Comparison of ENCODE assay signal across 1 cellular context in genomic region chr7:76317782-76318487, GRCh38.
TF ChIP-seq lines count a peak whose summit lies in the region.

No MANE protein-coding gene starts in this region.

TF ChIP-seq in SK-N-SH, 30 proteins besides CTCF, POLR2A, EP300 and RAD21 (continued from another document):
- no peak; the same call in 1 of the 2 replicates for TF ChIP-seq PBX3 (IDR thresholded peaks at IDR 0.05)
- no peak for TF ChIP-seq JUND (IDR thresholded peaks at IDR 0.05)
- no peak for TF ChIP-seq NRF1 (IDR thresholded peaks at IDR 0.05; ENCODE audit: low read depth, low read length)
- no peak for TF ChIP-seq FOXM1 (IDR thresholded peaks at IDR 0.05; ENCODE audit: low read depth)
- TF ChIP-seq MXI1 (IDR thresholded peaks at IDR 0.05; ENCODE audit: low read depth, low read length), result peak; percentile 40; the same call in 1 of the 2 replicates
- no peak for TF ChIP-seq USF1 (IDR thresholded peaks at IDR 0.05; ENCODE audit: borderline replicate concordance, low read depth)
- TF ChIP-seq POLR2AphosphoS5 (IDR thresholded peaks at IDR 0.05; ENCODE audit: low read depth, low read length), result peak; percentile 97
- TF ChIP-seq FOSL2 (IDR thresholded peaks at IDR 0.05; ENCODE audit: borderline replicate concordance, low read depth), result no peak
- peak; percentile 100 for TF ChIP-seq RFX5 (IDR thresholded peaks at IDR 0.05; ENCODE audit: low read length)
- no peak for TF ChIP-seq MEF2A (IDR thresholded peaks at IDR 0.05; ENCODE audit: borderline replicate concordance, low read depth)
- TF ChIP-seq GATA2 (CRISPR knock-in tag; IDR thresholded peaks at IDR 0.05), result peak; percentile 37; the same call in 1 of the 2 replicates
- no peak for TF ChIP-seq YY1 (IDR thresholded peaks at IDR 0.05; ENCODE audit: low read depth)
- no peak for TF ChIP-seq USF2 (IDR thresholded peaks at IDR 0.05; ENCODE audit: borderline replicate concordance, low read depth, low read length)
- no peak for TF ChIP-seq TEAD4 (IDR thresholded peaks at IDR 0.05; ENCODE audit: borderline replicate concordance, insufficient read depth)
- TF ChIP-seq TAF1 (IDR thresholded peaks at IDR 0.05; ENCODE audit: borderline replicate concordance, low read depth, low read length), result peak; percentile 15; the same call in 1 of the 2 replicates
- no peak for TF ChIP-seq GABPA (IDR thresholded peaks at IDR 0.05; ENCODE audit: low read depth)
- TF ChIP-seq ZBTB33 (IDR thresholded peaks at IDR 0.05; ENCODE audit: borderline replicate concordance, low read depth), result no peak
- no peak for TF ChIP-seq EZH2phosphoT487 (IDR thresholded peaks at IDR 0.05; ENCODE audit: borderline replicate concordance, low read depth)
- TF ChIP-seq ELF1 (IDR thresholded peaks at IDR 0.05), result peak; percentile 64
- no peak for TF ChIP-seq NFIC (IDR thresholded peaks at IDR 0.05; ENCODE audit: borderline replicate concordance)
- no peak; the same call in 1 of the 2 replicates for TF ChIP-seq SMC3 (IDR thresholded peaks at IDR 0.05; ENCODE audit: low read depth, low read length)
- TF ChIP-seq FOXJ3 (CRISPR knock-in tag; IDR thresholded peaks at IDR 0.05), result no peak
- TF ChIP-seq SIN3A (IDR thresholded peaks at IDR 0.05; ENCODE audit: borderline replicate concordance, low read depth, low read length), result peak; percentile 47; the same call in 1 of the 2 replicates
- peak; percentile 77 for TF ChIP-seq CHD2 (IDR thresholded peaks at IDR 0.05; ENCODE audit: low read length, partially characterized antibody)
- TF ChIP-seq MAX (IDR thresholded peaks at IDR 0.05; ENCODE audit: low read depth), result peak; percentile 93
